17 cellular contexts compared by ENCODE assay signal in genomic region chr1:78068681-78069283, GRCh38.
"Had no signal": no experiment of that assay in that cellular context is flagged by ENCODE, and none has a peak within 500 bp of the region (broad histone marks: within the 10 kb centered on the region; RNA-seq: fewer than 3 reads in every experiment).

No MANE protein-coding gene starts in this region.

- DNase-seq: activated CD4-positive, alpha-beta T cell treated with anti-CD3 and anti-CD28 coated beads for 4 hours; activated CD8-positive, alpha-beta memory T cell treated with anti-CD3 and anti-CD28 coated beads, Interleukin-2, amount 50 U/mL, for 48 hours; activated CD8-positive, alpha-beta T cell treated with anti-CD3 and anti-CD28 coated beads for 36 hours; activated naive CD4-positive, alpha-beta T cell treated with Interleukin-2 at 50 U/mL for 16 hours; caudate nucleus; effector CD4-positive, alpha-beta T cell; hippocampal formation; naive thymus-derived CD4-positive, alpha-beta T cell; stimulated activated CD4-positive, alpha-beta T cell treated with anti-CD3 and anti-CD28 coated beads, Interleukin-4, amount 100 ng/mL, for 4 hours; stomach; T-helper 1 cell; tibial artery; WERI-Rb-1 had no signal

- H3K9me3 ChIP-seq: neutrophil, prostate gland, stomach, tibial artery, vagina had no signal

- H3K4me1 ChIP-seq: prostate gland had no signal

- H3K4me3 ChIP-seq: coronary artery, prostate gland, stomach, tibial artery, vagina had no signal

- H3K27me3 ChIP-seq: stomach, tibial artery, vagina had no signal

- ATAC-seq: activated CD8-positive, alpha-beta T cell treated with anti-CD3 and anti-CD28 coated beads for 36 hours; naive thymus-derived CD4-positive, alpha-beta T cell had no signal

- H3K36me3 ChIP-seq: neutrophil, prostate gland, stomach, tibial artery, vagina, WERI-Rb-1 had no signal

- H3K27ac ChIP-seq: coronary artery, neutrophil, prostate gland, stomach, tibial artery, vagina, WERI-Rb-1 had no signal
